In genomic region chr2:128710242-128710641, GRCh38 we compare ENCODE assay signal across 21 cellular contexts.
"Had no signal": no experiment of that assay in that cellular context is flagged by ENCODE, and none has a peak within 500 bp of the region (broad histone marks: within the 10 kb centered on the region; RNA-seq: fewer than 3 reads in every experiment).

No MANE protein-coding gene starts in this region.

- H3K4me1 Mint-ChIP-seq: activated CD4-positive, alpha-beta T cell treated with anti-CD3 and anti-CD28 coated beads, Interleukin-2, amount 10 ng/mL, durations not matched to agents 7 days and 5 days; activated CD8-positive, alpha-beta memory T cell treated with anti-CD3 and anti-CD28 coated beads, Interleukin-2, amount 10 ng/mL, durations not matched to agents 7 days and 5 days; activated naive CD8-positive, alpha-beta T cell treated with anti-CD3 and anti-CD28 coated beads, Interleukin-2, amount 50 U/mL, for 24 hours; nephron progenitor cell had no signal

- H3K27ac ChIP-seq: heart right ventricle, parathyroid adenoma, transverse colon, uterus, WERI-Rb-1 had no signal

- H3K4me3 Mint-ChIP-seq: activated CD4-positive, alpha-beta T cell treated with anti-CD3 and anti-CD28 coated beads, Interleukin-2, amount 10 ng/mL, durations not matched to agents 7 days and 5 days; activated CD8-positive, alpha-beta memory T cell treated with anti-CD3 and anti-CD28 coated beads, Interleukin-2, amount 10 ng/mL, durations not matched to agents 7 days and 5 days; activated CD8-positive, alpha-beta T cell treated with anti-CD3 and anti-CD28 coated beads for 36 hours; activated naive CD8-positive, alpha-beta T cell treated with anti-CD3 and anti-CD28 coated beads, Interleukin-2, amount 50 U/mL, for 24 hours; memory B cell; nephron progenitor cell; stimulated activated naive B cell treated with anti-CD40 and anti-IgM and Interleukin-4, amounts not matched to agents 10 μg/mL and 1 μg/mL and 100 μg/mL, for 72 hours had no signal

- H3K27ac Mint-ChIP-seq: activated CD4-positive, alpha-beta T cell treated with anti-CD3 and anti-CD28 coated beads, Interleukin-2, amount 10 ng/mL, durations not matched to agents 7 days and 5 days; activated CD8-positive, alpha-beta memory T cell treated with anti-CD3 and anti-CD28 coated beads, Interleukin-2, amount 10 ng/mL, durations not matched to agents 7 days and 5 days; activated CD8-positive, alpha-beta T cell treated with anti-CD3 and anti-CD28 coated beads for 36 hours; activated naive CD8-positive, alpha-beta T cell treated with anti-CD3 and anti-CD28 coated beads, Interleukin-2, amount 50 U/mL, for 24 hours; memory B cell; nephron progenitor cell; stimulated activated naive B cell treated with anti-CD40 and anti-IgM and Interleukin-4, amounts not matched to agents 10 μg/mL and 1 μg/mL and 100 μg/mL, for 72 hours had no signal

- ATAC-seq: activated CD8-positive, alpha-beta memory T cell treated with anti-CD3 and anti-CD28 coated beads, Interleukin-2, amount 10 ng/mL, durations not matched to agents 7 days and 5 days; activated CD8-positive, alpha-beta T cell treated with anti-CD3 and anti-CD28 coated beads for 36 hours; activated naive CD8-positive, alpha-beta T cell treated with anti-CD3 and anti-CD28 coated beads, Interleukin-2, amount 50 U/mL, for 24 hours; left colon; sciatic nerve; stimulated activated naive B cell treated with anti-CD40 and anti-IgM and Interleukin-4, amounts not matched to agents 10 μg/mL and 1 μg/mL and 100 μg/mL, for 72 hours had no signal

- DNase-seq: activated CD4-positive, alpha-beta T cell treated with anti-CD3 and anti-CD28 coated beads, Interleukin-2, amount 10 ng/mL, durations not matched to agents 7 days and 5 days; activated CD4-positive, CD25-positive, alpha-beta regulatory T cell treated with anti-CD3 and anti-CD28 coated beads, Interleukin-2, amount 50 U/mL, for 72 hours; activated CD8-positive, alpha-beta memory T cell treated with anti-CD3 and anti-CD28 coated beads, Interleukin-2, amount 10 ng/mL, durations not matched to agents 7 days and 5 days; activated CD8-positive, alpha-beta T cell treated with anti-CD3 and anti-CD28 coated beads for 36 hours; activated gamma-delta T cell; activated naive CD4-positive, alpha-beta T cell treated with anti-CD3 and anti-CD28 coated beads, Interleukin-2, amount 50 U/mL, for 16 hours; activated naive CD8-positive, alpha-beta T cell treated with anti-CD3 and anti-CD28 coated beads, Interleukin-2, amount 50 U/mL, for 24 hours; activated T-cell treated with anti-CD3 and anti-CD28 coated beads for 4 hours; effector CD4-positive, alpha-beta T cell; heart right ventricle; left colon; nephron progenitor cell; small intestine; stimulated activated CD8-positive, alpha-beta memory T cell treated with anti-CD3 and anti-CD28 coated beads, Interleukin-4, amount 100 ng/mL, for 48 hours; stimulated activated naive B cell treated with anti-CD40 and anti-IgM and Interleukin-4, amounts not matched to agents 10 μg/mL and 1 μg/mL and 100 μg/mL, for 72 hours; transverse colon; uterus; WERI-Rb-1 had no signal

- H3K4me3 ChIP-seq: heart right ventricle, transverse colon, uterus had no signal

- H3K27me3 ChIP-seq: transverse colon, uterus had no signal
